ENCODE assay signal across 26 cellular contexts in genomic region chr1:221276911-221277310, GRCh38.
DNase-seq lines count a peak whose midpoint lies in the region; TF ChIP-seq lines count a peak whose summit lies in the region.
"Had no signal": no experiment of that assay in that cellular context is flagged by ENCODE, and none has a peak within 500 bp of the region (broad histone marks: within the 10 kb centered on the region; RNA-seq: fewer than 3 reads in every experiment).

No MANE protein-coding gene starts in this region.

- no peak overlapping the region for H3K4me2 ChIP-seq in hepatocyte

- no peaks in the 10 kb centered on the region for H3K79me2 ChIP-seq in hepatocyte

- H3K9me3 ChIP-seq in MG63 (peaks cover 16% of the 10 kb centered on the region), hepatocyte (ENCODE audit: low read depth) (no peaks in the 10 kb centered on the region)
- H3K9me3 ChIP-seq: BE2C, esophagus squamous epithelium, gastrocnemius medialis, HAP-1, Peyer's patch, tibial nerve had no signal

- DNase-seq in A172 (ENCODE audit: low spot score) (peak; percentile 41), HT1080 (ENCODE audit: low read depth) (peak; percentile 52), RPMI7951 (ENCODE audit: low read depth) (peak; percentile 53), iris pigment epithelial cell (ENCODE audit: low read depth) (peak; percentile 23), MG63 (no peak), NCI-H748 (lab: John Stamatoyannopoulos, UW; ENCODE audit: unreplicated experiment) (no peak), hepatocyte (ENCODE audit: low spot score) (no peak), mucosa of gallbladder (ENCODE audit: low spot score) (no peak)
- DNase-seq: activated CD4-positive, alpha-beta T cell treated with anti-CD3 and anti-CD28 coated beads, Interleukin-2, amount 50 U/mL, for 1 hour; activated naive CD4-positive, alpha-beta T cell treated with anti-CD3 and anti-CD28 coated beads, Interleukin-2, amount 50 U/mL, for 16 hours; anterior cingulate cortex; BE2C; DMS53; esophagus squamous epithelium; gastrocnemius medialis; KBM-7; midbrain; natural killer cell; NCI-H1436; NCI-H510A; NK-92 treated with Interleukin-12 subunit alpha and Interleukin-12 subunit beta, amount 100 ng/mL, for 24 hours; Peyer's patch; small intestine; stimulated activated CD8-positive, alpha-beta memory T cell treated with anti-CD3 and anti-CD28 coated beads, Interleukin-4, amount 100 ng/mL, for 48 hours had no signal

- H3K4me3 ChIP-seq in MG63 (no peak overlapping the region), hepatocyte (no peak overlapping the region)
- H3K4me3 ChIP-seq: esophagus squamous epithelium, gastrocnemius medialis, HAP-1, Peyer's patch, tibial nerve had no signal

- no peak overlapping the region for H3K27ac ChIP-seq in hepatocyte
- H3K27ac ChIP-seq: esophagus squamous epithelium, gastrocnemius medialis, Peyer's patch, tibial nerve had no signal

- H3K36me3 ChIP-seq in MG63 (no peaks in the 10 kb centered on the region), hepatocyte (replicated peaks; ENCODE audit: insufficient read depth, low read depth) (no peaks in the 10 kb centered on the region)
- H3K36me3 ChIP-seq: BE2C, esophagus squamous epithelium, gastrocnemius medialis, HAP-1, Peyer's patch, tibial nerve had no signal

- H3K27me3 ChIP-seq in MG63 (no peaks in the 10 kb centered on the region), hepatocyte (no peaks in the 10 kb centered on the region)
- H3K27me3 ChIP-seq: BE2C, esophagus squamous epithelium, gastrocnemius medialis, Peyer's patch, tibial nerve had no signal

- WGBS in hepatocyte (ENCODE audit: low lambda C conversion rate, missing lambda C conversion rate): 82% methylated on average over 1 of the region's 1 CpG

- H4K20me1 ChIP-seq in hepatocyte (ENCODE audit: insufficient read depth, poor library complexity, severe bottlenecking): no peaks in the 10 kb centered on the region

- H3K9me2 ChIP-seq in hepatocyte (replicated peaks; ENCODE audit: insufficient read depth): no peaks in the 10 kb centered on the region

- H3K4me1 ChIP-seq in hepatocyte (ENCODE audit: insufficient read depth): no peaks in the 10 kb centered on the region
- H3K4me1 ChIP-seq: esophagus squamous epithelium, gastrocnemius medialis, HAP-1, Peyer's patch, tibial nerve had no signal

- no peak overlapping the region for H2AFZ ChIP-seq in hepatocyte

- no peak for TF ChIP-seq CTCF in hepatocyte (IDR thresholded peaks at IDR 0.05; ENCODE audit: poor library complexity)

Comparison
In these comparisons a context has a peak if more than half of its experiments do, and no peak if none do; other contexts are left out.
1. DNase-seq: peak in A172 (single experiment), HT1080 (single experiment), RPMI7951 (single experiment) and iris pigment epithelial cell (single experiment); none in MG63 (single experiment), NCI-H748 (single experiment), hepatocyte (single experiment) and mucosa of gallbladder (single experiment).